21 cellular contexts compared by ENCODE assay signal in genomic region chr4:114727426-114727825, GRCh38.
A peak's percentile ranks its signal among the peaks of the same experiment; 100 is the strongest.
DNase-seq lines count a peak whose midpoint lies in the region; ATAC-seq and TF ChIP-seq lines count a peak whose summit lies in the region.
"Had no signal": no experiment of that assay in that cellular context is flagged by ENCODE, and none has a peak within 500 bp of the region (broad histone marks: within the 10 kb centered on the region; RNA-seq: fewer than 3 reads in every experiment).

No MANE protein-coding gene starts in this region.

- no peak for TF ChIP-seq CTCF in WERI-Rb-1 (IDR thresholded peaks at IDR 0.05; ENCODE audit: low read depth, low read length)
- no peak for TF ChIP-seq CTCF in endodermal cell (conservative IDR thresholded peaks at IDR 0.05)
- no peak for TF ChIP-seq CTCF in type B pancreatic cell (conservative IDR thresholded peaks at IDR 0.05)
- no peak for TF ChIP-seq CTCF in GM10248 (IDR thresholded peaks at IDR 0.05; ENCODE audit: control extremely low read depth, extremely low read depth, low read depth, missing control alignments)

- no peaks in the 10 kb centered on the region for H3K9me3 Mint-ChIP-seq in endodermal cell
- peaks cover 6% of the 10 kb centered on the region for H3K9me3 Mint-ChIP-seq in type B pancreatic cell
- no peaks in the 10 kb centered on the region for H3K9me3 Mint-ChIP-seq in activated CD8-positive, alpha-beta memory T cell treated with anti-CD3 and anti-CD28 coated beads, Interleukin-2, amount 10 ng/mL, durations not matched to agents 7 days and 5 days (ENCODE audit: low read depth)

- POLR2A ChIA-PET in GM10248 (lab: Yijun Ruan, JAX) = no interaction called here

- DNase-seq in DMS 273 (lab: John Stamatoyannopoulos, UW; ENCODE audit: unreplicated experiment) (peak; percentile 3), DMS 273 treated with DMSO at 0.1 percent for 48 hours (lab: John Stamatoyannopoulos, UW) (no peak), WERI-Rb-1 (peak; percentile 71), endodermal cell (no peak), type B pancreatic cell (ENCODE audit: extremely low spot score, unreplicated experiment) (no peak), GM10248 (ENCODE audit: extremely low spot score) (no peak)
- no peak for DNase-seq in activated CD8-positive, alpha-beta memory T cell treated with anti-CD3 and anti-CD28 coated beads, Interleukin-2, amount 10 ng/mL, durations not matched to agents 7 days and 5 days
- DNase-seq: GF-D8, MM.1S, NCI-H1092, NCI-H1436 treated with DMSO at 0.1 percent for 48 hours, NCI-H2029, NCI-H510A, PC-9, SIG-M5 had no signal

- 0% methylated on average over 1 of the region's 1 CpG; no CpG with 5 or more reads in 1 of the 2 experiments for WGBS in endodermal cell (ENCODE audit: insufficient coverage in 1 of 2, insufficient read length in 1 of 2), 2 experiments

- no peak overlapping the region for H3K9ac ChIP-seq in endodermal cell (ENCODE audit: extremely low read depth, low read length, poor library complexity, severe bottlenecking)

- H3K4me3 Mint-ChIP-seq in endodermal cell = no peak overlapping the region
- H3K4me3 Mint-ChIP-seq in type B pancreatic cell = peak overlapping the region; percentile 5
- no peak overlapping the region for H3K4me3 Mint-ChIP-seq in activated CD8-positive, alpha-beta memory T cell treated with anti-CD3 and anti-CD28 coated beads, Interleukin-2, amount 10 ng/mL, durations not matched to agents 7 days and 5 days
- H3K4me3 Mint-ChIP-seq: B cell had no signal

- H3K27me3 Mint-ChIP-seq in endodermal cell (ENCODE audit: insufficient read depth) (no peaks in the 10 kb centered on the region), type B pancreatic cell (no peaks in the 10 kb centered on the region)
- H3K27me3 Mint-ChIP-seq in activated CD8-positive, alpha-beta memory T cell treated with anti-CD3 and anti-CD28 coated beads, Interleukin-2, amount 10 ng/mL, durations not matched to agents 7 days and 5 days = no peaks in the 10 kb centered on the region
- H3K27me3 Mint-ChIP-seq: B cell had no signal

- H3K27ac ChIP-seq in WERI-Rb-1 (peak overlapping the region; percentile 31), endodermal cell (ENCODE audit: low read depth, low read length) (peak overlapping the region; percentile 19)
- H3K27ac ChIP-seq: 22Rv1, HL-60, PC-9, RWPE1 had no signal

- H3K9me3 ChIP-seq in WERI-Rb-1 (ENCODE audit: severe bottlenecking) (no peaks in the 10 kb centered on the region), endodermal cell (ENCODE audit: control insufficient read depth, low read length) (no peaks in the 10 kb centered on the region)

- H3K4me3 ChIP-seq in WERI-Rb-1 (ENCODE audit: low read depth, low read length) = no peak overlapping the region
- H3K4me3 ChIP-seq in endodermal cell (ENCODE audit: low read length) = peak overlapping the region; percentile 24
- H3K4me3 ChIP-seq: GM12878, PC-9 had no signal

- no peaks in the 10 kb centered on the region for H3K27me3 ChIP-seq in WERI-Rb-1 (ENCODE audit: insufficient read depth, low read depth, severe bottlenecking)
- no peaks in the 10 kb centered on the region for H3K27me3 ChIP-seq in endodermal cell (ENCODE audit: control insufficient read depth, insufficient read depth, low read length, poor library complexity, severe bottlenecking)

- H3K36me3 Mint-ChIP-seq in endodermal cell (ENCODE audit: low read depth) (no peaks in the 10 kb centered on the region), type B pancreatic cell (no peaks in the 10 kb centered on the region)
- H3K36me3 Mint-ChIP-seq in activated CD8-positive, alpha-beta memory T cell treated with anti-CD3 and anti-CD28 coated beads, Interleukin-2, amount 10 ng/mL, durations not matched to agents 7 days and 5 days = no peaks in the 10 kb centered on the region

- peaks cover 11% of the 10 kb centered on the region for H3K4me1 ChIP-seq in endodermal cell (ENCODE audit: control insufficient read depth, insufficient read depth, low read length)

- CTCF ChIA-PET in activated CD8-positive, alpha-beta memory T cell treated with anti-CD3 and anti-CD28 coated beads, Interleukin-2, amount 10 ng/mL, durations not matched to agents 7 days and 5 days (lab: Charles Lee) = no interaction called here
- CTCF ChIA-PET in GM10248 (lab: Yijun Ruan, JAX) = interaction anchor here (0.9 to 1.7 kb wide), 4 partner anchors 10 to 81 kb away, joined by 3 to 6 read pairs (median 4); no protein-coding TSS in a partner anchor

- H3K36me3 ChIP-seq in WERI-Rb-1 (no peaks in the 10 kb centered on the region), endodermal cell (ENCODE audit: control insufficient read depth, insufficient read depth, low read length) (no peaks in the 10 kb centered on the region)

- ATAC-seq in activated CD8-positive, alpha-beta memory T cell treated with anti-CD3 and anti-CD28 coated beads, Interleukin-2, amount 10 ng/mL, durations not matched to agents 7 days and 5 days = no peak
- no peak for ATAC-seq in HG03439 (IDR thresholded peaks at IDR 0.05; ENCODE audit: unreplicated experiment)
- ATAC-seq: GM12878 had no signal

- H3K27ac Mint-ChIP-seq in endodermal cell (peak overlapping the region; percentile 66), type B pancreatic cell (peak overlapping the region; percentile 37)
- H3K27ac Mint-ChIP-seq in activated CD8-positive, alpha-beta memory T cell treated with anti-CD3 and anti-CD28 coated beads, Interleukin-2, amount 10 ng/mL, durations not matched to agents 7 days and 5 days = no peak overlapping the region
- H3K27ac Mint-ChIP-seq: B cell had no signal

- peaks cover 18% of the 10 kb centered on the region for H3K4me1 Mint-ChIP-seq in endodermal cell
- peaks cover 26% of the 10 kb centered on the region for H3K4me1 Mint-ChIP-seq in type B pancreatic cell (ENCODE audit: unreplicated experiment)
- no peaks in the 10 kb centered on the region for H3K4me1 Mint-ChIP-seq in activated CD8-positive, alpha-beta memory T cell treated with anti-CD3 and anti-CD28 coated beads, Interleukin-2, amount 10 ng/mL, durations not matched to agents 7 days and 5 days
- H3K4me1 Mint-ChIP-seq: B cell had no signal

Comparison
In these comparisons a context has a peak if more than half of its experiments do, and no peak if none do; other contexts are left out.
1. DNase-seq: peak in DMS 273 (single experiment) and WERI-Rb-1 (single experiment); none in DMS 273 treated with DMSO at 0.1 percent for 48 hours (single experiment), endodermal cell (single experiment), type B pancreatic cell (single experiment), activated CD8-positive, alpha-beta memory T cell treated with anti-CD3 and anti-CD28 coated beads, Interleukin-2, amount 10 ng/mL, durations not matched to agents 7 days and 5 days (single experiment) and GM10248 (single experiment).